ENCODE assay signal across 1 cellular context in the genomic region with DNA sequence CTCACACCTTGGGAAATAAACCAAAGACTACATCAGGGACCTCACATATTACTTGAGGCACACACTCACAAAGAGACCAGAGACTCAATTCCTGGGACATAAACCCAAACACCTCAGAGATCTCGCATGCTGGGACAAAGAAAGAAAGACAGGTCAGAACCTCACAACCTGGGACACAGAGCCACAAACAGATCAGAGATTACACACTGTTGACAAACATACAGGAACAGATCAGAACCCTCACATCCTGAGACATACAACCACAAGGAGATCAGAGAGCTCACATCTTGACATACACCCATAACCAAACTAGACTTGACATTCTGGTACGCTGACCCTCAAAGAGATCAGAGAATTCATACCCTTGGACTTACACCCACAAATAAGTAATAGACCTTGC.
TF ChIP-seq lines count a peak whose summit lies in the region.

No MANE protein-coding gene starts in this region.

TF ChIP-seq in liver, 16 proteins besides CTCF, POLR2A, EP300 and RAD21:
- TF ChIP-seq FOXA2 (IDR thresholded peaks at IDR 0.05), result no peak
- no peak for TF ChIP-seq EGR1 (IDR thresholded peaks at IDR 0.05; ENCODE audit: low read depth in 2 of 2)
- TF ChIP-seq MAX (IDR thresholded peaks at IDR 0.05), result no peak
- no peak for TF ChIP-seq FOXA1 (IDR thresholded peaks at IDR 0.05)
- no peak for TF ChIP-seq HNF4A (conservative IDR thresholded peaks at IDR 0.05)
- no peak for TF ChIP-seq SP1 (IDR thresholded peaks at IDR 0.05)
- TF ChIP-seq, protein P1, sequence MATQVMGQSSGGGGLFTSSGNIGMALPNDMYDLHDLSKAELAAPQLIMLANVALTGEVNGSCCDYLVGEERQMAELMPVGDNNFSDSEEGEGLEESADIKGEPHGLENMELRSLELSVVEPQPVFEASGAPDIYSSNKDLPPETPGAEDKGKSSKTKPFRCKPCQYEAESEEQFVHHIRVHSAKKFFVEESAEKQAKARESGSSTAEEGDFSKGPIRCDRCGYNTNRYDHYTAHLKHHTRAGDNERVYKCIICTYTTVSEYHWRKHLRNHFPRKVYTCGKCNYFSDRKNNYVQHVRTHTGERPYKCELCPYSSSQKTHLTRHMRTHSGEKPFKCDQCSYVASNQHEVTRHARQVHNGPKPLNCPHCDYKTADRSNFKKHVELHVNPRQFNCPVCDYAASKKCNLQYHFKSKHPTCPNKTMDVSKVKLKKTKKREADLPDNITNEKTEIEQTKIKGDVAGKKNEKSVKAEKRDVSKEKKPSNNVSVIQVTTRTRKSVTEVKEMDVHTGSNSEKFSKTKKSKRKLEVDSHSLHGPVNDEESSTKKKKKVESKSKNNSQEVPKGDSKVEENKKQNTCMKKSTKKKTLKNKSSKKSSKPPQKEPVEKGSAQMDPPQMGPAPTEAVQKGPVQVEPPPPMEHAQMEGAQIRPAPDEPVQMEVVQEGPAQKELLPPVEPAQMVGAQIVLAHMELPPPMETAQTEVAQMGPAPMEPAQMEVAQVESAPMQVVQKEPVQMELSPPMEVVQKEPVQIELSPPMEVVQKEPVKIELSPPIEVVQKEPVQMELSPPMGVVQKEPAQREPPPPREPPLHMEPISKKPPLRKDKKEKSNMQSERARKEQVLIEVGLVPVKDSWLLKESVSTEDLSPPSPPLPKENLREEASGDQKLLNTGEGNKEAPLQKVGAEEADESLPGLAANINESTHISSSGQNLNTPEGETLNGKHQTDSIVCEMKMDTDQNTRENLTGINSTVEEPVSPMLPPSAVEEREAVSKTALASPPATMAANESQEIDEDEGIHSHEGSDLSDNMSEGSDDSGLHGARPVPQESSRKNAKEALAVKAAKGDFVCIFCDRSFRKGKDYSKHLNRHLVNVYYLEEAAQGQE (IDR thresholded peaks at IDR 0.05), result no peak
- TF ChIP-seq GABPA (IDR thresholded peaks at IDR 0.05 in 1 of 2, conservative IDR thresholded peaks at IDR 0.05 in 1 of 2), result no peak
- no peak for TF ChIP-seq ATF3 (IDR thresholded peaks at IDR 0.05)
- TF ChIP-seq RXRA (IDR thresholded peaks at IDR 0.05), result no peak
- no peak for TF ChIP-seq YY1 (IDR thresholded peaks at IDR 0.05)
- TF ChIP-seq NR2F2 (IDR thresholded peaks at IDR 0.05), result no peak
- TF ChIP-seq, protein P2, sequence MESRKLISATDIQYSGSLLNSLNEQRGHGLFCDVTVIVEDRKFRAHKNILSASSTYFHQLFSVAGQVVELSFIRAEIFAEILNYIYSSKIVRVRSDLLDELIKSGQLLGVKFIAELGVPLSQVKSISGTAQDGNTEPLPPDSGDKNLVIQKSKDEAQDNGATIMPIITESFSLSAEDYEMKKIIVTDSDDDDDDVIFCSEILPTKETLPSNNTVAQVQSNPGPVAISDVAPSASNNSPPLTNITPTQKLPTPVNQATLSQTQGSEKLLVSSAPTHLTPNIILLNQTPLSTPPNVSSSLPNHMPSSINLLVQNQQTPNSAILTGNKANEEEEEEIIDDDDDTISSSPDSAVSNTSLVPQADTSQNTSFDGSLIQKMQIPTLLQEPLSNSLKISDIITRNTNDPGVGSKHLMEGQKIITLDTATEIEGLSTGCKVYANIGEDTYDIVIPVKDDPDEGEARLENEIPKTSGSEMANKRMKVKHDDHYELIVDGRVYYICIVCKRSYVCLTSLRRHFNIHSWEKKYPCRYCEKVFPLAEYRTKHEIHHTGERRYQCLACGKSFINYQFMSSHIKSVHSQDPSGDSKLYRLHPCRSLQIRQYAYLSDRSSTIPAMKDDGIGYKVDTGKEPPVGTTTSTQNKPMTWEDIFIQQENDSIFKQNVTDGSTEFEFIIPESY (IDR thresholded peaks at IDR 0.05), result no peak
- TF ChIP-seq TAF1 (conservative IDR thresholded peaks at IDR 0.05), result no peak
